10 cellular contexts compared by ENCODE assay signal in genomic region chr2:27307545-27308358, GRCh38. TPM values are rescaled to one million over a fixed set of nuclear protein-coding genes. Genes with fewer than 3 reads are reported as not detected.
DNase-seq lines count a peak whose midpoint lies in the region; ATAC-seq, FAIRE-seq and TF ChIP-seq lines count a peak whose summit lies in the region.
"Had no signal": no experiment of that assay in that cellular context is flagged by ENCODE, and none has a peak within 500 bp of the region (broad histone marks: within the 10 kb centered on the region; RNA-seq: fewer than 3 reads in every experiment).

No MANE protein-coding gene starts in this region.

- intact Hi-C loops in naive thymus-derived CD4-positive, alpha-beta T cell (cut with micrococcal nuclease), result loop anchor here in 1 of 2 donors (10.0 kb wide), 1 partner anchor 463 kb away; the partner anchor contains the start of gene DPYSL5

- no peak overlapping the region for H3K27ac ChIP-seq in SK-N-MC
- no peak overlapping the region for H3K27ac ChIP-seq in iPS-20b (ENCODE audit: low read length)
- no peak overlapping the region for H3K27ac ChIP-seq in naive thymus-derived CD4-positive, alpha-beta T cell (ENCODE audit: low read depth, low read length)
- H3K27ac ChIP-seq: epithelial cell of prostate, RWPE1 had no signal

- H3K27ac Mint-ChIP-seq in naive thymus-derived CD4-positive, alpha-beta T cell, result no peak overlapping the region

- H3K36me3 ChIP-seq in SK-N-MC (ENCODE audit: insufficient read depth, low read length) (no peaks in the 10 kb centered on the region), iPS-20b (ENCODE audit: insufficient read depth, low read depth, low read length) (no peaks in the 10 kb centered on the region; the same call in 1 of the 2 replicates)
- peaks cover 0 to 22% (median 4%) of the 10 kb centered on the region in 3 experiments for H3K36me3 ChIP-seq in naive thymus-derived CD4-positive, alpha-beta T cell (ENCODE audit: control insufficient read depth in 2 of 3, insufficient read depth in 3 of 3, low read length in 3 of 3)

- DNase-seq in AG20443 (ENCODE audit: low spot score) (peak; percentile 24), SK-N-MC (ENCODE audit: low read depth, low spot score) (no peak), GM12891 (ENCODE audit: insufficient read length, low spot score) (no peak), NCI-H446 treated with DMSO at 0.1 percent for 48 hours (lab: John Stamatoyannopoulos, UW) (no peak)
- DNase-seq in naive thymus-derived CD4-positive, alpha-beta T cell, result no peak
- DNase-seq: NCI-H1694 treated with DMSO at 0.1 percent for 48 hours had no signal

- H3K4me1 Mint-ChIP-seq in naive thymus-derived CD4-positive, alpha-beta T cell, result peaks cover 0 to 13% (median 7%) of the 10 kb centered on the region in 7 donors

- no peak overlapping the region for H3K9ac ChIP-seq in SK-N-MC (ENCODE audit: insufficient read length)
- no peak overlapping the region for H3K9ac ChIP-seq in iPS-20b (ENCODE audit: low read depth, low read length)

- no peak for FAIRE-seq in GM12891 (lab: Jason Lieb, UNC)

- CTCF ChIA-PET in naive thymus-derived CD4-positive, alpha-beta T cell (lab: Charles Lee), result no interaction called here

- H3K9me3 Mint-ChIP-seq in naive thymus-derived CD4-positive, alpha-beta T cell, result peaks cover 0 to 2% (median 0%) of the 10 kb centered on the region in 11 donors

- H3K9me3 ChIP-seq in SK-N-MC (ENCODE audit: low read depth, low read length), result no peaks in the 10 kb centered on the region
- H3K9me3 ChIP-seq in iPS-20b (ENCODE audit: insufficient read depth, low read depth, low read length), result no peaks in the 10 kb centered on the region
- H3K9me3 ChIP-seq in naive thymus-derived CD4-positive, alpha-beta T cell (ENCODE audit: control insufficient read depth in 2 of 3, low read length in 3 of 3), result no peaks in the 10 kb centered on the region

- peaks cover 13 to 25% (median 19%) of the 10 kb centered on the region in 5 donors for H3K27me3 Mint-ChIP-seq in naive thymus-derived CD4-positive, alpha-beta T cell

- POLR2A ChIA-PET in naive thymus-derived CD4-positive, alpha-beta T cell (lab: Charles Lee), result no interaction called here

- peaks cover 9 to 29% (median 21%) of the 10 kb centered on the region in 5 donors for H3K36me3 Mint-ChIP-seq in naive thymus-derived CD4-positive, alpha-beta T cell

- H3K27me3 ChIP-seq in iPS-20b (ENCODE audit: insufficient read depth, low read length), result peaks cover 58% of the 10 kb centered on the region
- H3K27me3 ChIP-seq in naive thymus-derived CD4-positive, alpha-beta T cell (ENCODE audit: control insufficient read depth in 2 of 2, insufficient read depth in 2 of 2, low read length in 2 of 2), result peaks cover 0 to 6% of the 10 kb centered on the region in 2 donors

- peak overlapping the region in 3 of 10 donors; percentile 44 to 75 (median 59) for H3K4me3 Mint-ChIP-seq in naive thymus-derived CD4-positive, alpha-beta T cell

- no peak for ATAC-seq in naive thymus-derived CD4-positive, alpha-beta T cell

- TF ChIP-seq POLR2A in GM12891 (IDR thresholded peaks at IDR 0.05; ENCODE audit: low read depth, low read length), result no peak

- peak overlapping the region; percentile 30; the same call in 1 of the 2 replicates for H3K4me3 ChIP-seq in SK-N-MC
- H3K4me3 ChIP-seq in iPS-20b (ENCODE audit: low read length), result peak overlapping the region; percentile 47; the same call in 1 of the 2 replicates
- H3K4me3 ChIP-seq in naive thymus-derived CD4-positive, alpha-beta T cell (ENCODE audit: low read length), result no peak overlapping the region

- H3K4me1 ChIP-seq in iPS-20b (ENCODE audit: insufficient read depth, low read length), result no peaks in the 10 kb centered on the region
- peaks cover 0 to 6% of the 10 kb centered on the region in 2 donors for H3K4me1 ChIP-seq in naive thymus-derived CD4-positive, alpha-beta T cell (ENCODE audit: control insufficient read depth in 2 of 2, insufficient read depth in 2 of 2, low read length in 2 of 2)

TF ChIP-seq in GM12891, 5 proteins besides CTCF, POLR2A, EP300 and RAD21:
- TF ChIP-seq POU2F2 (IDR thresholded peaks at IDR 0.05; ENCODE audit: low read depth, low read length) (no peak), TAF1 (IDR thresholded peaks at IDR 0.05; ENCODE audit: low read depth, low read length) (no peak), POLR2AphosphoS5 (IDR thresholded peaks at IDR 0.05; ENCODE audit: low read depth, low read length) (no peak), SPI1 (IDR thresholded peaks at IDR 0.05; ENCODE audit: low read depth, low read length) (no peak), PAX5 (IDR thresholded peaks at IDR 0.05; ENCODE audit: insufficient read depth, low read length, severe bottlenecking) (no peak)
TF ChIP-seq in GM12891: peak in this region for 0.

RNA-seq across cellular contexts. Expression of gene UCN, which starts 0.5 kb away (rescaled TPM):
- 1 to 10 TPM; 2.5 to 6.5 (median 4.6) TPM for total RNA-seq in naive thymus-derived CD4-positive, alpha-beta T cell
- under 1 TPM; 0.35 to 0.81 TPM for polyA plus RNA-seq in naive thymus-derived CD4-positive, alpha-beta T cell
- 0.65 TPM for polyA plus RNA-seq in GM12891 (2012; ENCODE audit: low read depth, missing spikeins)

RNA-seq across cellular contexts. Expression of gene MPV17, which starts 15.1 kb away (rescaled TPM):
- total RNA-seq in naive thymus-derived CD4-positive, alpha-beta T cell, result 100 to 1,000 TPM in 1 of 5 experiments, 10 to 100 TPM in 4; 55.7 to 119 (median 94.4) TPM
- polyA plus RNA-seq in naive thymus-derived CD4-positive, alpha-beta T cell, result 100 to 1,000 TPM; 133 to 145 TPM
- polyA plus RNA-seq in GM12891 (2012; ENCODE audit: low read depth, missing spikeins), result 90.6 TPM

RNA-seq across cellular contexts. Expression of gene TRIM54, which starts 25.5 kb away (rescaled TPM):
- total RNA-seq in naive thymus-derived CD4-positive, alpha-beta T cell, result not detected
- not detected for polyA plus RNA-seq in naive thymus-derived CD4-positive, alpha-beta T cell
- polyA plus RNA-seq in GM12891 (2012; ENCODE audit: low read depth, missing spikeins), result 0.15 TPM
- total RNA-seq: lower leg skin had no signal

RNA-seq across cellular contexts. Expression of gene DNAJC5G, which starts 32.5 kb away (rescaled TPM):
- total RNA-seq in naive thymus-derived CD4-positive, alpha-beta T cell, result not detected
- not detected for polyA plus RNA-seq in naive thymus-derived CD4-positive, alpha-beta T cell
- not detected for polyA plus RNA-seq in GM12891 (2012; ENCODE audit: low read depth, missing spikeins)
- total RNA-seq: lower leg skin had no signal

RNA-seq across cellular contexts. Expression of gene SLC30A3, which starts 44.9 kb away (rescaled TPM):
- total RNA-seq in naive thymus-derived CD4-positive, alpha-beta T cell, result under 1 TPM in 1 of 5 experiments, not detected in 4; 0.29 TPM
- polyA plus RNA-seq in naive thymus-derived CD4-positive, alpha-beta T cell, result under 1 TPM in 1 of 2 donors, not detected in 1; 0.56 TPM
- polyA plus RNA-seq in GM12891 (2012; ENCODE audit: low read depth, missing spikeins), result 0.08 TPM
